ENCODE assay signal across 23 cellular contexts in the genomic region with DNA sequence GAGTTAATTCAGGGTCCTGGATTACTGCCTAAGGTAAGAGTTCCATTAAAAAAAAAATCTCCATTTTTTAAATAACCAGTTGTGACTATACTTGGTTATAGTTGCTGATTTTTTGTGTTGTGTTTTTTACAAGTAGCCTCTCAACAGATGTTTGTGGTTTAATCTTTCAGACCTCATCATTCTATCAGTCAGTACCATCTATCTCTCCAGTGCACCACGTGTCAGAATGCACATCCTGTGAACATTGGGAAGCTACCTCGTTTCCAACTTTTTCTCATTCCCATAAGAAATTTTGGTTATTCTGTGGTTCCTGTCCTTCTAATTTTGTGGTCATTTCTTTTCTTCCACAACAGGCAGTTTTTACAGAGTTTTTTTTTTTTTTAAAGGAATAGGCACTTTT. TPM values are rescaled to one million over a fixed set of nuclear protein-coding genes. Genes with fewer than 3 reads are reported as not detected.
DNase-seq lines count a peak whose midpoint lies in the region; ATAC-seq and TF ChIP-seq lines count a peak whose summit lies in the region.
"Had no signal": no experiment of that assay in that cellular context is flagged by ENCODE, and none has a peak within 500 bp of the region (broad histone marks: within the 10 kb centered on the region; RNA-seq: fewer than 3 reads in every experiment).

No MANE protein-coding gene starts in this region.

- BruUV-seq in A673 (replicated peaks; lab: Mats Ljungman, UMichigan) = no TSS peak

- H3K27me3 ChIP-seq in BJ (ENCODE audit: control insufficient read depth, insufficient read depth, low read length) (no peaks in the 10 kb centered on the region), A673 (replicated peaks; ENCODE audit: insufficient read depth, low read depth, low read length, poor library complexity) (no peaks in the 10 kb centered on the region)
- H3K27me3 ChIP-seq: cardiac muscle cell, hepatocyte, right atrium auricular region had no signal

- H3K36me3 Mint-ChIP-seq in T-helper 2 cell treated with Interferon-gamma antibody and Interleukin-4, amounts not matched to agents 5 μg/mL and 100 μg/mL, for 36 hours (ENCODE audit: low read depth) = peaks cover 2% of the 10 kb centered on the region

- intact Hi-C loops in A673 (cut with micrococcal nuclease; ENCODE audit: unreplicated experiment) = no loop called here

- H3K4me1 ChIP-seq in A673 (ENCODE audit: insufficient read depth, low read length, poor library complexity, severe bottlenecking) = peaks cover 78% of the 10 kb centered on the region

- H3K4me3 ChIP-seq in BJ (ENCODE audit: low read depth, low read length) = no peak overlapping the region
- no peak overlapping the region for H3K4me3 ChIP-seq in Jurkat, Clone E6-1 (ENCODE audit: low read length)
- no peak overlapping the region for H3K4me3 ChIP-seq in A673 (ENCODE audit: low read depth, low read length, poor library complexity, severe bottlenecking)
- H3K4me3 ChIP-seq: cardiac muscle cell, hepatocyte, lung, right atrium auricular region had no signal

- no peaks in the 10 kb centered on the region for H3K9me3 Mint-ChIP-seq in T-helper 2 cell treated with Interferon-gamma antibody and Interleukin-4, amounts not matched to agents 5 μg/mL and 100 μg/mL, for 36 hours
- H3K9me3 Mint-ChIP-seq: CD14-positive monocyte; dendritic cell treated with granulocyte-macrophage colony-stimulating factor and Interleukin-4, amounts not matched to agents 40 ng/mL and 50 ng/mL, for 4 days; T-helper 1 cell treated with Interleukin-12 subunit alpha and Interleukin-12 subunit beta and Interleukin-4 antibody, amounts not matched to agents 30 μg/mL and 1 μg/mL, for 36 hours had no signal

- peak overlapping the region; percentile 29 for H3K4me3 Mint-ChIP-seq in T-helper 2 cell treated with Interferon-gamma antibody and Interleukin-4, amounts not matched to agents 5 μg/mL and 100 μg/mL, for 36 hours
- H3K4me3 Mint-ChIP-seq: CD14-positive monocyte; dendritic cell treated with granulocyte-macrophage colony-stimulating factor and Interleukin-4, amounts not matched to agents 40 ng/mL and 50 ng/mL, for 4 days; T-helper 1 cell treated with Interleukin-12 subunit alpha and Interleukin-12 subunit beta and Interleukin-4 antibody, amounts not matched to agents 30 μg/mL and 1 μg/mL, for 36 hours had no signal

- DNase-seq in BJ (ENCODE audit: low read depth) (peak; percentile 24), myocyte (ENCODE audit: low read depth) (peak; percentile 68), A673 (ENCODE audit: low spot score) (no peak)
- DNase-seq in Jurkat, Clone E6-1 (ENCODE audit: low read depth, low spot score) = peak; percentile 32
- no peak for DNase-seq in T-helper 2 cell treated with Interferon-gamma antibody and Interleukin-4, amounts not matched to agents 5 μg/mL and 100 μg/mL, for 36 hours (ENCODE audit: low spot score)
- no peak for DNase-seq in activated CD4-positive, alpha-beta T cell treated with anti-CD3 and anti-CD28 coated beads for 48 hours
- DNase-seq in stimulated activated CD4-positive, alpha-beta T cell treated with anti-CD3 and anti-CD28 coated beads, Interleukin-12 subunit alpha, Interleukin-12 subunit beta, amount 100 ng/mL, for 4 hours = no peak
- DNase-seq: activated CD8-positive, alpha-beta memory T cell treated with anti-CD3 and anti-CD28 coated beads, Interleukin-2, amount 50 U/mL, for 48 hours; activated effector memory CD4-positive, alpha-beta T cell treated with anti-CD3 and anti-CD28 coated beads, Interleukin-2, amount 50 U/mL, for 16 hours; islet precursor cell; KG1; NCI-H1105 treated with DMSO at 0.1 percent for 48 hours; NCI-H524 treated with DMSO at 0.1 percent for 48 hours; Right ventricle myocardium superior had no signal

- H3K27me3 Mint-ChIP-seq in T-helper 2 cell treated with Interferon-gamma antibody and Interleukin-4, amounts not matched to agents 5 μg/mL and 100 μg/mL, for 36 hours (ENCODE audit: low read depth) = no peaks in the 10 kb centered on the region
- H3K27me3 Mint-ChIP-seq: dendritic cell treated with granulocyte-macrophage colony-stimulating factor and Interleukin-4, amounts not matched to agents 40 ng/mL and 50 ng/mL, for 4 days had no signal

- no peak for ATAC-seq in HG03469 (IDR thresholded peaks at IDR 0.05; ENCODE audit: unreplicated experiment)

- no peaks in the 10 kb centered on the region for H3K9me3 ChIP-seq in A673 (ENCODE audit: low read depth, low read length, poor library complexity, severe bottlenecking)
- H3K9me3 ChIP-seq: right atrium auricular region had no signal

- CTCF ChIA-PET in BJ (lab: Yijun Ruan, JAX) (no interaction called here), A673 (lab: Charles Lee) (no interaction called here)

- H3K4me1 Mint-ChIP-seq in T-helper 2 cell treated with Interferon-gamma antibody and Interleukin-4, amounts not matched to agents 5 μg/mL and 100 μg/mL, for 36 hours (ENCODE audit: low read depth) = peaks cover 34% of the 10 kb centered on the region

- TF ChIP-seq CTCF in BJ (IDR thresholded peaks at IDR 0.05; ENCODE audit: insufficient read depth, low read depth, low read length) = no peak
- TF ChIP-seq CTCF in A673 (conservative IDR thresholded peaks at IDR 0.05; ENCODE audit: low read depth, low read length) = no peak

- POLR2A ChIA-PET in BJ (lab: Charles Lee) = no interaction called here
- POLR2A ChIA-PET in A673 (lab: Charles Lee; ENCODE audit: low non-redundant PET) = no interaction called here

- H3K27ac ChIP-seq in A673 (ENCODE audit: low read depth, low read length, poor library complexity, severe bottlenecking) = no peak overlapping the region
- H3K27ac ChIP-seq: cardiac muscle cell, hepatocyte, right atrium auricular region, VCaP had no signal

- H3K27ac Mint-ChIP-seq in T-helper 2 cell treated with Interferon-gamma antibody and Interleukin-4, amounts not matched to agents 5 μg/mL and 100 μg/mL, for 36 hours = no peak overlapping the region
- H3K27ac Mint-ChIP-seq: T-helper 1 cell treated with Interleukin-12 subunit alpha and Interleukin-12 subunit beta and Interleukin-4 antibody, amounts not matched to agents 30 μg/mL and 1 μg/mL, for 36 hours had no signal

- H3K36me3 ChIP-seq in BJ (ENCODE audit: control insufficient read depth, insufficient read depth, low read length) (no peaks in the 10 kb centered on the region), A673 (ENCODE audit: insufficient read depth, low read length, poor library complexity, severe bottlenecking) (peaks cover 4% of the 10 kb centered on the region)
- H3K36me3 ChIP-seq: cardiac muscle cell, right atrium auricular region had no signal

RNA-seq across cellular contexts. Expression of a gene that starts 39.2 kb away (rescaled TPM):
- 4.3 and 5.6 TPM in 2 replicates for polyA plus RNA-seq in BJ (2011; rRNA removed)
- 8.9 and 9.0 TPM in 2 replicates for polyA minus RNA-seq in BJ (2011; rRNA and poly(A)+ RNA removed)
- 10.6 TPM for polyA plus RNA-seq in Jurkat, Clone E6-1 (2012; ENCODE audit: insufficient read depth, insufficient read length)
- total RNA-seq in myocyte (4.7 and 6.1 TPM in 2 replicates), A673 (2021) (45.5 and 50.3 TPM in 2 replicates)
- 11.0 TPM for polyA plus RNA-seq in myocyte (2012)

Comparison
In these comparisons a context has a peak if more than half of its experiments do, and no peak if none do; other contexts are left out.
1. DNase-seq: peak in BJ (single experiment), Jurkat, Clone E6-1 (single experiment) and myocyte (single experiment); none in T-helper 2 cell treated with Interferon-gamma antibody and Interleukin-4, amounts not matched to agents 5 μg/mL and 100 μg/mL, for 36 hours (single experiment), activated CD4-positive, alpha-beta T cell treated with anti-CD3 and anti-CD28 coated beads for 48 hours (single experiment), stimulated activated CD4-positive, alpha-beta T cell treated with anti-CD3 and anti-CD28 coated beads, Interleukin-12 subunit alpha, Interleukin-12 subunit beta, amount 100 ng/mL, for 4 hours (single experiment) and A673 (single experiment).